8 cellular contexts compared by ENCODE assay signal in the genomic region with DNA sequence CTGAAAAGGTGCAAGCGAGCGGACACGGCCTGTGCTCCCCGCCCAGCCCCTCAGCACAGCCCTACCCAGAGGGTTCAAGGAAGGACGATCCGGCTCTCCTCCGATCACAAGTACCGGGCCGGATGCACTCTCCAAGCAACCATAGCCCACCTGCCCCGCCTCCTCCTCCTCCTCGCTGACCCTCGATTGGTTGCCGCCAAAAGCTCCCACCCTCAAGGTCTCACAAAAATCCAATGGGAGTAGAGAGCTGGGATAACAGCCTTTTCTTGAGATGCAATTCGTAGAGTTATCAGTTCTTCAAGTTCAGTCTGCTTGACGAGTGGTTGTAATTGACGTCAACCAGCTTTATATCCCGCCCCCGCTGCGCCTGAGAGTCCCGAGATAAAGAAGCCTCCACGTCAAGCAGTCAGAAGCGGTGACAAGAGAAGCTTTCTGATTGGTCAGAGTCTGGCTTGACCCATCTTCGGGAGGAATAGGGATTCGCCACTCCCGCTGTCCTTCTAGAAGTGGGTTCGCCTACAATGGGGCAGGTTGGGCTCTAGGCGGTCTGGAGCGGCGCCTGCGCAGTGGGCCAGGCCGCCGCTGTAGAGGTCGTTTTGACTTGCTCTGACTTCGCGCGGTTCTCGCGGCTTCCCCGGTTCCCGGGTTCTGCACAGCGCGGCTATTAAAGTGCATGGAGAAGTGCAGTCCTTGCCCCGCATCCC. TPM values are rescaled to one million over a fixed set of nuclear protein-coding genes. Genes with fewer than 3 reads are reported as not detected.
A peak's percentile ranks its signal among the peaks of the same experiment; 100 is the strongest.
DNase-seq lines count a peak whose midpoint lies in the region; TF ChIP-seq lines count a peak whose summit lies in the region.

A gene with protein sequence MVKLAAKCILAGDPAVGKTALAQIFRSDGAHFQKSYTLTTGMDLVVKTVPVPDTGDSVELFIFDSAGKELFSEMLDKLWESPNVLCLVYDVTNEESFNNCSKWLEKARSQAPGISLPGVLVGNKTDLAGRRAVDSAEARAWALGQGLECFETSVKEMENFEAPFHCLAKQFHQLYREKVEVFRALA (minus strand): TSS at position 154 of the 704 bp plus-strand sequence. CDS start 412 bp downstream, outside the sequence.

- no peaks in the 10 kb centered on the region for H3K79me2 ChIP-seq in Loucy (ENCODE audit: insufficient read depth, low read length)

- H3K4me3 ChIP-seq in Loucy (ENCODE audit: low read length, poor library complexity, severe bottlenecking): peak within 1 kb of the TSS; percentile 81
- peak within 1 kb of the TSS; percentile 85 for H3K4me3 ChIP-seq in fibroblast of the aortic adventitia (ENCODE audit: low read depth, low read length)

- no peaks in the 10 kb centered on the region for H3K36me3 ChIP-seq in Loucy (ENCODE audit: insufficient read depth, low read length)

- peaks cover 10% of the 10 kb centered on the region for H3K9me3 Mint-ChIP-seq in nephron
- H3K9me3 Mint-ChIP-seq in stimulated activated naive CD8-positive, alpha-beta T cell treated with anti-CD3 and anti-CD28 coated beads, Interleukin-15, Interleukin-2, amounts not matched to agents 100 ng/mL and 50 ng/mL, for 24 hours: no peaks in the 10 kb centered on the region

- peak within 1 kb of the TSS; percentile 87 for H3K4me2 ChIP-seq in Loucy (ENCODE audit: low read depth, low read length, poor library complexity, severe bottlenecking)

- no peaks in the 10 kb centered on the region for H3K9me3 ChIP-seq in Loucy (ENCODE audit: insufficient read depth, low read depth, low read length)

- H3K4me3 Mint-ChIP-seq in nephron: peak within 1 kb of the TSS; percentile 87 to 96 (median 94)
- H3K4me3 Mint-ChIP-seq in stimulated activated naive CD8-positive, alpha-beta T cell treated with anti-CD3 and anti-CD28 coated beads, Interleukin-15, Interleukin-2, amounts not matched to agents 100 ng/mL and 50 ng/mL, for 24 hours: peak within 1 kb of the TSS; percentile 88

- peak; percentile 100 for DNase-seq in EL
- DNase-seq in H4 (ENCODE audit: low spot score): peak; percentile 99
- peak; percentile 100 for DNase-seq in SHP77 treated with DMSO at 0.1 percent for 48 hours (lab: John Stamatoyannopoulos, UW)
- peak; percentile 98 for DNase-seq in activated effector memory CD4-positive, alpha-beta T cell treated with anti-CD3 and anti-CD28 coated beads, Interleukin-2, amount 50 U/mL, for 16 hours
- peak; percentile 100 for DNase-seq in fibroblast of the aortic adventitia (ENCODE audit: low read depth)

- no peaks in the 10 kb centered on the region for H3F3A ChIP-seq in Loucy (ENCODE audit: low read depth)

- H3K4me1 ChIP-seq in Loucy (ENCODE audit: insufficient read depth, low read length, poor library complexity, severe bottlenecking): peaks cover 14% of the 10 kb centered on the region

- H3K27me3 ChIP-seq in Loucy (ENCODE audit: insufficient read depth, low read length, poor library complexity, severe bottlenecking): no peaks in the 10 kb centered on the region

- peaks cover 8% of the 10 kb centered on the region for H3K27me3 Mint-ChIP-seq in nephron (ENCODE audit: low read depth)
- H3K27me3 Mint-ChIP-seq in stimulated activated naive CD8-positive, alpha-beta T cell treated with anti-CD3 and anti-CD28 coated beads, Interleukin-15, Interleukin-2, amounts not matched to agents 100 ng/mL and 50 ng/mL, for 24 hours: no peaks in the 10 kb centered on the region

- no peaks in the 10 kb centered on the region for H4K20me1 ChIP-seq in Loucy (ENCODE audit: insufficient read depth, low read length, poor library complexity, severe bottlenecking)

- TF ChIP-seq CTCF in Loucy (conservative IDR thresholded peaks at IDR 0.05; ENCODE audit: low read length) (no peak), fibroblast of the aortic adventitia (IDR thresholded peaks at IDR 0.05; ENCODE audit: insufficient read depth, low read length) (no peak), nephron (IDR thresholded peaks at IDR 0.05; ENCODE audit: unreplicated experiment in 3 of 3) (no peak)

- peaks cover 27% of the 10 kb centered on the region for H3K4me1 Mint-ChIP-seq in nephron
- peaks cover 43% of the 10 kb centered on the region for H3K4me1 Mint-ChIP-seq in stimulated activated naive CD8-positive, alpha-beta T cell treated with anti-CD3 and anti-CD28 coated beads, Interleukin-15, Interleukin-2, amounts not matched to agents 100 ng/mL and 50 ng/mL, for 24 hours (ENCODE audit: low read depth)

- H3K9me2 ChIP-seq in Loucy (replicated peaks; ENCODE audit: low read depth, low read length): no peaks in the 10 kb centered on the region

- H3K27ac Mint-ChIP-seq in nephron: peak within 1 kb of the TSS; percentile 83 to 94 (median 85)
- H3K27ac Mint-ChIP-seq in stimulated activated naive CD8-positive, alpha-beta T cell treated with anti-CD3 and anti-CD28 coated beads, Interleukin-15, Interleukin-2, amounts not matched to agents 100 ng/mL and 50 ng/mL, for 24 hours: peak within 1 kb of the TSS; percentile 93

- peaks cover 11% of the 10 kb centered on the region for H3K36me3 Mint-ChIP-seq in nephron (ENCODE audit: low read depth)
- peaks cover 9% of the 10 kb centered on the region for H3K36me3 Mint-ChIP-seq in stimulated activated naive CD8-positive, alpha-beta T cell treated with anti-CD3 and anti-CD28 coated beads, Interleukin-15, Interleukin-2, amounts not matched to agents 100 ng/mL and 50 ng/mL, for 24 hours (ENCODE audit: low read depth)

- H3K9ac ChIP-seq in Loucy (ENCODE audit: low read depth, low read length, poor library complexity, severe bottlenecking): peak within 1 kb of the TSS; percentile 78

- peak within 1 kb of the TSS; percentile 67 for H2AFZ ChIP-seq in Loucy (ENCODE audit: low read length)

RNA-seq across cellular contexts. Expression of the gene that starts here (rescaled TPM):
- total RNA-seq in H4 (2014; rRNA removed; shearing (Covaris generic)): 12.9 and 17.7 TPM in 2 replicates
- total RNA-seq in fibroblast of the aortic adventitia (ENCODE audit: low replicate concordance): 17.6 and 29.1 TPM in 2 replicates

Comparison
In these comparisons a context has a peak if more than half of its experiments do, and no peak if none do; other contexts are left out.
1. Peak in every context shown above with its lines: DNase-seq and H3K4me3 ChIP-seq.